ENCODE assay signal across 23 cellular contexts in genomic region chr7:28110427-28111012, GRCh38.
A peak's percentile ranks its signal among the peaks of the same experiment; 100 is the strongest.
DNase-seq lines count a peak whose midpoint lies in the region; ATAC-seq and TF ChIP-seq lines count a peak whose summit lies in the region.
"Had no signal": no experiment of that assay in that cellular context is flagged by ENCODE, and none has a peak within 500 bp of the region (broad histone marks: within the 10 kb centered on the region; RNA-seq: fewer than 3 reads in every experiment).

No MANE protein-coding gene starts in this region.

- no peak overlapping the region for H3K27ac ChIP-seq in A673 (ENCODE audit: low read depth, low read length, poor library complexity, severe bottlenecking)
- H3K27ac ChIP-seq: 22Rv1; BLaER1 treated with 17β-estradiol and CSF1 and Interleukin-3, amounts not matched to agents 10 nM and 100 nM had no signal

- H3K27me3 ChIP-seq in A673 (replicated peaks; ENCODE audit: insufficient read depth, low read depth, low read length, poor library complexity): no peaks in the 10 kb centered on the region
- H3K27me3 ChIP-seq: BE2C; BLaER1 treated with 17β-estradiol and CSF1 and Interleukin-3, amounts not matched to agents 10 nM and 100 nM had no signal

- intact Hi-C loops in natural killer cell (cut with micrococcal nuclease): no loop called here
- intact Hi-C loops in A673 (cut with micrococcal nuclease; ENCODE audit: unreplicated experiment): no loop called here

- CTCF ChIA-PET in A673 (lab: Charles Lee): no interaction called here

- H3K9me3 ChIP-seq in A673 (ENCODE audit: low read depth, low read length, poor library complexity, severe bottlenecking): no peaks in the 10 kb centered on the region
- H3K9me3 ChIP-seq: BE2C; BLaER1 treated with 17β-estradiol and CSF1 and Interleukin-3, amounts not matched to agents 10 nM and 100 nM had no signal

- BruUV-seq in A673 (replicated peaks; lab: Mats Ljungman, UMichigan): no TSS peak

- DNase-seq in natural killer cell: no peak
- no peak for DNase-seq in natural killer cell treated with Interleukin-12 subunit alpha and Interleukin-12 subunit beta and Interleukin-15 and Interleukin-18, amount 100 ng/mL, for 72 hours (ENCODE audit: low spot score)
- DNase-seq in effector memory CD8-positive, alpha-beta T cell: no peak
- no peak for DNase-seq in stimulated activated naive B cell treated with anti-CD40 and anti-IgM and Interleukin-4, amounts not matched to agents 10 μg/mL and 1 μg/mL and 100 μg/mL, for 72 hours
- no peak for DNase-seq in A673 (ENCODE audit: low spot score)
- no peak for DNase-seq in DMS114 treated with DMSO at 0.1 percent for 48 hours (lab: John Stamatoyannopoulos, UW; ENCODE audit: unreplicated experiment)
- DNase-seq: ACHN; AML-193; BE2C; CD4-positive, alpha-beta T cell; CD8-positive, alpha-beta memory T cell; DMS153; EL; GDM1; H9; HFFc6 had no signal

- POLR2A ChIA-PET in A673 (lab: Charles Lee; ENCODE audit: low non-redundant PET): no interaction called here

- peaks cover 77 to 89% of the 10 kb centered on the region in 2 donors for H3K4me1 Mint-ChIP-seq in natural killer cell
- peaks cover 28 to 31% of the 10 kb centered on the region in 2 donors for H3K4me1 Mint-ChIP-seq in natural killer cell treated with Interleukin-12 subunit alpha and Interleukin-12 subunit beta and Interleukin-15 and Interleukin-18, amount 100 ng/mL, for 72 hours (ENCODE audit: low read depth in 2 of 2)
- peaks cover 7 to 34% of the 10 kb centered on the region in 2 donors for H3K4me1 Mint-ChIP-seq in effector memory CD8-positive, alpha-beta T cell (ENCODE audit: low read depth in 2 of 2)
- H3K4me1 Mint-ChIP-seq in stimulated activated naive B cell treated with anti-CD40 and anti-IgM and Interleukin-4, amounts not matched to agents 10 μg/mL and 1 μg/mL and 100 μg/mL, for 72 hours: peaks cover 38 to 69% of the 10 kb centered on the region in 2 donors

- no peaks in the 10 kb centered on the region for H3K4me1 ChIP-seq in A673 (ENCODE audit: insufficient read depth, low read length, poor library complexity, severe bottlenecking)

- H3K9me3 Mint-ChIP-seq in natural killer cell: no peaks in the 10 kb centered on the region
- H3K9me3 Mint-ChIP-seq in natural killer cell treated with Interleukin-12 subunit alpha and Interleukin-12 subunit beta and Interleukin-15 and Interleukin-18, amount 100 ng/mL, for 72 hours: no peaks in the 10 kb centered on the region
- H3K9me3 Mint-ChIP-seq in effector memory CD8-positive, alpha-beta T cell: no peaks in the 10 kb centered on the region
- peaks cover 0 to 2% of the 10 kb centered on the region in 2 donors for H3K9me3 Mint-ChIP-seq in stimulated activated naive B cell treated with anti-CD40 and anti-IgM and Interleukin-4, amounts not matched to agents 10 μg/mL and 1 μg/mL and 100 μg/mL, for 72 hours
- H3K9me3 Mint-ChIP-seq: CD4-positive, alpha-beta T cell; CD8-positive, alpha-beta memory T cell; GM23338; H9; HFFc6 had no signal

- no peaks in the 10 kb centered on the region for H3K36me3 Mint-ChIP-seq in natural killer cell
- H3K36me3 Mint-ChIP-seq in natural killer cell treated with Interleukin-12 subunit alpha and Interleukin-12 subunit beta and Interleukin-15 and Interleukin-18, amount 100 ng/mL, for 72 hours: no peaks in the 10 kb centered on the region
- H3K36me3 Mint-ChIP-seq in effector memory CD8-positive, alpha-beta T cell (ENCODE audit: insufficient read depth): no peaks in the 10 kb centered on the region
- peaks cover 6 to 21% of the 10 kb centered on the region in 2 donors for H3K36me3 Mint-ChIP-seq in stimulated activated naive B cell treated with anti-CD40 and anti-IgM and Interleukin-4, amounts not matched to agents 10 μg/mL and 1 μg/mL and 100 μg/mL, for 72 hours

- ATAC-seq in natural killer cell: no peak
- no peak for ATAC-seq in natural killer cell treated with Interleukin-12 subunit alpha and Interleukin-12 subunit beta and Interleukin-15 and Interleukin-18, amount 100 ng/mL, for 72 hours
- ATAC-seq in effector memory CD8-positive, alpha-beta T cell (replicated peaks): no peak
- ATAC-seq in stimulated activated naive B cell treated with anti-CD40 and anti-IgM and Interleukin-4, amounts not matched to agents 10 μg/mL and 1 μg/mL and 100 μg/mL, for 72 hours (replicated peaks): no peak
- no peak for ATAC-seq in HG03135 (IDR thresholded peaks at IDR 0.05; ENCODE audit: unreplicated experiment)
- ATAC-seq: GM12878, GM23338, HCT116 had no signal

- H3K27me3 Mint-ChIP-seq in natural killer cell (ENCODE audit: low read depth in 2 of 2): no peaks in the 10 kb centered on the region
- no peaks in the 10 kb centered on the region for H3K27me3 Mint-ChIP-seq in natural killer cell treated with Interleukin-12 subunit alpha and Interleukin-12 subunit beta and Interleukin-15 and Interleukin-18, amount 100 ng/mL, for 72 hours
- no peaks in the 10 kb centered on the region for H3K27me3 Mint-ChIP-seq in effector memory CD8-positive, alpha-beta T cell
- no peaks in the 10 kb centered on the region for H3K27me3 Mint-ChIP-seq in stimulated activated naive B cell treated with anti-CD40 and anti-IgM and Interleukin-4, amounts not matched to agents 10 μg/mL and 1 μg/mL and 100 μg/mL, for 72 hours
- H3K27me3 Mint-ChIP-seq: CD4-positive, alpha-beta T cell had no signal

- H3K36me3 ChIP-seq in A673 (ENCODE audit: insufficient read depth, low read length, poor library complexity, severe bottlenecking): no peaks in the 10 kb centered on the region

- H3K27ac Mint-ChIP-seq in natural killer cell: peak overlapping the region; percentile 70 to 84
- H3K27ac Mint-ChIP-seq in natural killer cell treated with Interleukin-12 subunit alpha and Interleukin-12 subunit beta and Interleukin-15 and Interleukin-18, amount 100 ng/mL, for 72 hours: peak overlapping the region in 1 of 2 donors; percentile 34
- H3K27ac Mint-ChIP-seq in effector memory CD8-positive, alpha-beta T cell: peak overlapping the region; percentile 36 to 83
- H3K27ac Mint-ChIP-seq in stimulated activated naive B cell treated with anti-CD40 and anti-IgM and Interleukin-4, amounts not matched to agents 10 μg/mL and 1 μg/mL and 100 μg/mL, for 72 hours: peak overlapping the region; percentile 65
- H3K27ac Mint-ChIP-seq: CD14-positive monocyte; CD4-positive, alpha-beta T cell; GM23338; H9; HFFc6 had no signal

- no peak overlapping the region for H3K4me3 Mint-ChIP-seq in natural killer cell
- no peak overlapping the region for H3K4me3 Mint-ChIP-seq in natural killer cell treated with Interleukin-12 subunit alpha and Interleukin-12 subunit beta and Interleukin-15 and Interleukin-18, amount 100 ng/mL, for 72 hours
- H3K4me3 Mint-ChIP-seq in effector memory CD8-positive, alpha-beta T cell: no peak overlapping the region
- no peak overlapping the region for H3K4me3 Mint-ChIP-seq in stimulated activated naive B cell treated with anti-CD40 and anti-IgM and Interleukin-4, amounts not matched to agents 10 μg/mL and 1 μg/mL and 100 μg/mL, for 72 hours
- H3K4me3 Mint-ChIP-seq: CD14-positive monocyte; CD4-positive, alpha-beta T cell; CD8-positive, alpha-beta memory T cell; GM23338; H9; HFFc6 had no signal

- H3K4me3 ChIP-seq in A673 (ENCODE audit: low read depth, low read length, poor library complexity, severe bottlenecking): no peak overlapping the region
- H3K4me3 ChIP-seq: BLaER1 treated with 17β-estradiol and CSF1 and Interleukin-3, amounts not matched to agents 10 nM and 100 nM; GM12878; GM23338 had no signal

- TF ChIP-seq CTCF in natural killer cell (IDR thresholded peaks at IDR 0.05): no peak
- no peak for TF ChIP-seq CTCF in A673 (conservative IDR thresholded peaks at IDR 0.05; ENCODE audit: low read depth, low read length)
